ENCODE assay signal across 8 cellular contexts in genomic region chr1:174159253-174160108, GRCh38. TPM values are rescaled to one million over a fixed set of nuclear protein-coding genes. Genes with fewer than 3 reads are reported as not detected.
DNase-seq lines count a peak whose midpoint lies in the region; ATAC-seq, FAIRE-seq and TF ChIP-seq lines count a peak whose summit lies in the region.

Gene RABGAP1L, plus strand, starts transcription at chr1:174159520.

- peak within 1 kb of the TSS; percentile 98 for H3K4me3 Mint-ChIP-seq in WTC11

- ATAC-seq in GM18909 (IDR thresholded peaks at IDR 0.05; ENCODE audit: poor library complexity, unreplicated experiment) (peak; percentile 69), HG03159 (IDR thresholded peaks at IDR 0.05; ENCODE audit: unreplicated experiment) (peak; percentile 63), WTC11 (peak; percentile 88)

- no peaks in the 10 kb centered on the region for H3K36me3 ChIP-seq in bronchial epithelial cell (ENCODE audit: control insufficient read depth, insufficient read depth, low read length)
- H3K36me3 ChIP-seq in small intestine (ENCODE audit: control insufficient read depth in 2 of 2, insufficient read depth in 2 of 2, low read length in 2 of 2): no peaks in the 10 kb centered on the region

- DNase-seq in AG04449 (ENCODE audit: low read depth, low spot score) (peak; percentile 44), NCI-H2227 treated with DMSO at 0.1 percent for 48 hours (lab: John Stamatoyannopoulos, UW) (peak; percentile 96), WTC11 (ENCODE audit: low spot score) (peak; percentile 93), bronchial epithelial cell (ENCODE audit: low read depth) (peak; percentile 75), iPS-NIHi11 (ENCODE audit: low spot score) (peak; percentile 93), small intestine (peak; percentile 95)

- TF ChIP-seq CTCF in AG04449 (IDR thresholded peaks at IDR 0.05; ENCODE audit: insufficient read depth, low read length, missing control alignments) (no peak), WTC11 (IDR thresholded peaks at IDR 0.05) (no peak), bronchial epithelial cell (IDR thresholded peaks at IDR 0.05; ENCODE audit: insufficient read depth, low read length, severe bottlenecking) (no peak)

- peaks cover 3% of the 10 kb centered on the region; the same call in 1 of the 2 replicates for H3K27me3 Mint-ChIP-seq in WTC11 (ENCODE audit: low read depth)

- no peaks in the 10 kb centered on the region for H3K36me3 Mint-ChIP-seq in WTC11

- peak within 1 kb of the TSS; percentile 97 for H3K27ac ChIP-seq in small intestine (ENCODE audit: low read depth in 1 of 2, low read length in 1 of 2)

- H3K27ac Mint-ChIP-seq in WTC11: peak within 1 kb of the TSS; percentile 95

- H3K4me1 ChIP-seq in small intestine (ENCODE audit: control insufficient read depth in 2 of 2, insufficient read depth in 1 of 2, low read depth in 1 of 2, low read length in 1 of 2): peaks cover 0 to 4% of the 10 kb centered on the region in 2 donors

- no peaks in the 10 kb centered on the region for H3K9me3 ChIP-seq in small intestine (ENCODE audit: control insufficient read depth, low read depth)

- peak within 1 kb of the TSS; percentile 84 for H3K4me3 ChIP-seq in AG04449 (ENCODE audit: low read depth, low read length)
- peak within 1 kb of the TSS; percentile 91 for H3K4me3 ChIP-seq in bronchial epithelial cell (ENCODE audit: low read depth, low read length)
- H3K4me3 ChIP-seq in small intestine (ENCODE audit: low read depth in 1 of 2, low read length in 2 of 2): peak within 1 kb of the TSS; percentile 72 to 88

- WGBS in small intestine, 3 donors: 0 to 1% (median 0%) methylated on average over 59 to 97 of the region's 97 CpGs

- POLR2A ChIA-PET in AG04449 (lab: Yijun Ruan, JAX) (interaction anchor here (0.6 kb wide), 1 partner anchor 137 kb away, joined by 3 read pairs; the partner anchor contains the start of gene RC3H1), WTC11 (lab: Charles Lee) (interaction anchor here (0.6 to 1.0 kb wide), 2 partner anchors 291 to 298 kb away, joined by 3 read pairs; partner anchors contain the start of gene ZBTB37)

- H3K4me1 Mint-ChIP-seq in WTC11: peaks cover 35% of the 10 kb centered on the region

- H3K27me3 ChIP-seq in bronchial epithelial cell (ENCODE audit: control insufficient read depth, insufficient read depth, low read length) (no peaks in the 10 kb centered on the region), small intestine (ENCODE audit: control insufficient read depth in 2 of 2, insufficient read depth in 2 of 2, low read length in 2 of 2) (no peaks in the 10 kb centered on the region)

- CTCF ChIA-PET in AG04449 (lab: Yijun Ruan, JAX) (no interaction called here), WTC11 (lab: Charles Lee) (interaction anchor here (0.9 kb wide), 1 partner anchor 291 kb away, joined by 3 read pairs; the partner anchor contains the start of genes GAS5 and ZBTB37)

- no peak for FAIRE-seq in bronchial epithelial cell (lab: Jason Lieb, UNC)
- FAIRE-seq in small intestine (lab: Jason Lieb, UNC): no peak

- no peaks in the 10 kb centered on the region for H3K9me3 Mint-ChIP-seq in WTC11

TF ChIP-seq in WTC11, 78 proteins besides CTCF, POLR2A, EP300 and RAD21 (continues in another document):
- TF ChIP-seq GABPB1 (CRISPR knock-in tag; IDR thresholded peaks at IDR 0.05) (no peak), ETV6 (CRISPR knock-in tag; IDR thresholded peaks at IDR 0.05) (peak; percentile 77; the same call in 1 of the 2 replicates), SP1 (CRISPR knock-in tag; conservative IDR thresholded peaks at IDR 0.05) (0 out of 2 replicates have a peak, but pooled peaks have one; percentile 39), ZNF512 (CRISPR knock-in tag; IDR thresholded peaks at IDR 0.05; ENCODE audit: borderline replicate concordance) (no peak), TP53 (CRISPR knock-in tag; IDR thresholded peaks at IDR 0.05) (no peak)
- TF ChIP-seq, protein P1, sequence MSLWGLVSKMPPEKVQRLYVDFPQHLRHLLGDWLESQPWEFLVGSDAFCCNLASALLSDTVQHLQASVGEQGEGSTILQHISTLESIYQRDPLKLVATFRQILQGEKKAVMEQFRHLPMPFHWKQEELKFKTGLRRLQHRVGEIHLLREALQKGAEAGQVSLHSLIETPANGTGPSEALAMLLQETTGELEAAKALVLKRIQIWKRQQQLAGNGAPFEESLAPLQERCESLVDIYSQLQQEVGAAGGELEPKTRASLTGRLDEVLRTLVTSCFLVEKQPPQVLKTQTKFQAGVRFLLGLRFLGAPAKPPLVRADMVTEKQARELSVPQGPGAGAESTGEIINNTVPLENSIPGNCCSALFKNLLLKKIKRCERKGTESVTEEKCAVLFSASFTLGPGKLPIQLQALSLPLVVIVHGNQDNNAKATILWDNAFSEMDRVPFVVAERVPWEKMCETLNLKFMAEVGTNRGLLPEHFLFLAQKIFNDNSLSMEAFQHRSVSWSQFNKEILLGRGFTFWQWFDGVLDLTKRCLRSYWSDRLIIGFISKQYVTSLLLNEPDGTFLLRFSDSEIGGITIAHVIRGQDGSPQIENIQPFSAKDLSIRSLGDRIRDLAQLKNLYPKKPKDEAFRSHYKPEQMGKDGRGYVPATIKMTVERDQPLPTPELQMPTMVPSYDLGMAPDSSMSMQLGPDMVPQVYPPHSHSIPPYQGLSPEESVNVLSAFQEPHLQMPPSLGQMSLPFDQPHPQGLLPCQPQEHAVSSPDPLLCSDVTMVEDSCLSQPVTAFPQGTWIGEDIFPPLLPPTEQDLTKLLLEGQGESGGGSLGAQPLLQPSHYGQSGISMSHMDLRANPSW (CRISPR knock-in tag; conservative IDR thresholded peaks at IDR 0.05; ENCODE audit: low read depth): no peak
- TF ChIP-seq, protein P2, sequence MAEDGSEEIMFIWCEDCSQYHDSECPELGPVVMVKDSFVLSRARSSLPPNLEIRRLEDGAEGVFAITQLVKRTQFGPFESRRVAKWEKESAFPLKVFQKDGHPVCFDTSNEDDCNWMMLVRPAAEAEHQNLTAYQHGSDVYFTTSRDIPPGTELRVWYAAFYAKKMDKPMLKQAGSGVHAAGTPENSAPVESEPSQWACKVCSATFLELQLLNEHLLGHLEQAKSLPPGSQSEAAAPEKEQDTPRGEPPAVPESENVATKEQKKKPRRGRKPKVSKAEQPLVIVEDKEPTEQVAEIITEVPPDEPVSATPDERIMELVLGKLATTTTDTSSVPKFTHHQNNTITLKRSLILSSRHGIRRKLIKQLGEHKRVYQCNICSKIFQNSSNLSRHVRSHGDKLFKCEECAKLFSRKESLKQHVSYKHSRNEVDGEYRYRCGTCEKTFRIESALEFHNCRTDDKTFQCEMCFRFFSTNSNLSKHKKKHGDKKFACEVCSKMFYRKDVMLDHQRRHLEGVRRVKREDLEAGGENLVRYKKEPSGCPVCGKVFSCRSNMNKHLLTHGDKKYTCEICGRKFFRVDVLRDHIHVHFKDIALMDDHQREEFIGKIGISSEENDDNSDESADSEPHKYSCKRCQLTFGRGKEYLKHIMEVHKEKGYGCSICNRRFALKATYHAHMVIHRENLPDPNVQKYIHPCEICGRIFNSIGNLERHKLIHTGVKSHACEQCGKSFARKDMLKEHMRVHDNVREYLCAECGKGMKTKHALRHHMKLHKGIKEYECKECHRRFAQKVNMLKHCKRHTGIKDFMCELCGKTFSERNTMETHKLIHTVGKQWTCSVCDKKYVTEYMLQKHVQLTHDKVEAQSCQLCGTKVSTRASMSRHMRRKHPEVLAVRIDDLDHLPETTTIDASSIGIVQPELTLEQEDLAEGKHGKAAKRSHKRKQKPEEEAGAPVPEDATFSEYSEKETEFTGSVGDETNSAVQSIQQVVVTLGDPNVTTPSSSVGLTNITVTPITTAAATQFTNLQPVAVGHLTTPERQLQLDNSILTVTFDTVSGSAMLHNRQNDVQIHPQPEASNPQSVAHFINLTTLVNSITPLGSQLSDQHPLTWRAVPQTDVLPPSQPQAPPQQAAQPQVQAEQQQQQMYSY (CRISPR knock-in tag; IDR thresholded peaks at IDR 0.05): peak; percentile 12; the same call in 1 of the 2 replicates
- TF ChIP-seq, protein P3, sequence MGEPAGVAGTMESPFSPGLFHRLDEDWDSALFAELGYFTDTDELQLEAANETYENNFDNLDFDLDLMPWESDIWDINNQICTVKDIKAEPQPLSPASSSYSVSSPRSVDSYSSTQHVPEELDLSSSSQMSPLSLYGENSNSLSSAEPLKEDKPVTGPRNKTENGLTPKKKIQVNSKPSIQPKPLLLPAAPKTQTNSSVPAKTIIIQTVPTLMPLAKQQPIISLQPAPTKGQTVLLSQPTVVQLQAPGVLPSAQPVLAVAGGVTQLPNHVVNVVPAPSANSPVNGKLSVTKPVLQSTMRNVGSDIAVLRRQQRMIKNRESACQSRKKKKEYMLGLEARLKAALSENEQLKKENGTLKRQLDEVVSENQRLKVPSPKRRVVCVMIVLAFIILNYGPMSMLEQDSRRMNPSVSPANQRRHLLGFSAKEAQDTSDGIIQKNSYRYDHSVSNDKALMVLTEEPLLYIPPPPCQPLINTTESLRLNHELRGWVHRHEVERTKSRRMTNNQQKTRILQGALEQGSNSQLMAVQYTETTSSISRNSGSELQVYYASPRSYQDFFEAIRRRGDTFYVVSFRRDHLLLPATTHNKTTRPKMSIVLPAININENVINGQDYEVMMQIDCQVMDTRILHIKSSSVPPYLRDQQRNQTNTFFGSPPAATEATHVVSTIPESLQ (CRISPR knock-in tag; IDR thresholded peaks at IDR 0.05): no peak
- TF ChIP-seq, protein P4, sequence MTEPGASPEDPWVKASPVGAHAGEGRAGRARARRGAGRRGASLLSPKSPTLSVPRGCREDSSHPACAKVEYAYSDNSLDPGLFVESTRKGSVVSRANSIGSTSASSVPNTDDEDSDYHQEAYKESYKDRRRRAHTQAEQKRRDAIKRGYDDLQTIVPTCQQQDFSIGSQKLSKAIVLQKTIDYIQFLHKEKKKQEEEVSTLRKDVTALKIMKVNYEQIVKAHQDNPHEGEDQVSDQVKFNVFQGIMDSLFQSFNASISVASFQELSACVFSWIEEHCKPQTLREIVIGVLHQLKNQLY (CRISPR knock-in tag; IDR thresholded peaks at IDR 0.05): no peak

RNA-seq across cellular contexts. Expression of gene RABGAP1L, which starts in this region (rescaled TPM):
- total RNA-seq in WTC11 (2021): 76.9 to 126 TPM (median 116 TPM) in 3 replicates
- total RNA-seq in bronchial epithelial cell: 34.1 and 37.4 TPM in 2 replicates
- polyA plus RNA-seq in small intestine: 10 to 100 TPM; 20.6 to 27.1 (median 23.2) TPM

Comparison
In these comparisons a context has a peak if more than half of its experiments do, and no peak if none do; other contexts are left out.
1. Peak in every context shown above with its lines: DNase-seq, ATAC-seq, H3K4me3 ChIP-seq and H3K27ac ChIP-seq.
2. DNase-seq: peak in every context shown above with its lines; median percentile 96 in NCI-H2227 treated with DMSO at 0.1 percent for 48 hours; 95 in small intestine; 93 in WTC11; 93 in iPS-NIHi11; 75 in bronchial epithelial cell; 44 in AG04449.